In genomic region chr13:90974249-90974954, GRCh38 we compare ENCODE assay signal across 23 cellular contexts.
DNase-seq lines count a peak whose midpoint lies in the region; ATAC-seq lines count a peak whose summit lies in the region.
"Had no signal": no experiment of that assay in that cellular context is flagged by ENCODE, and none has a peak within 500 bp of the region (broad histone marks: within the 10 kb centered on the region; RNA-seq: fewer than 3 reads in every experiment).

No MANE protein-coding gene starts in this region.

- H3K36me3 Mint-ChIP-seq in activated naive CD8-positive, alpha-beta T cell treated with anti-CD3 and anti-CD28 coated beads, Interleukin-2, amount 50 U/mL, for 24 hours (ENCODE audit: low read depth) = no peaks in the 10 kb centered on the region
- H3K36me3 Mint-ChIP-seq: CD8-positive, alpha-beta T cell; IgD-negative memory B cell had no signal

- ATAC-seq in activated naive CD8-positive, alpha-beta T cell treated with anti-CD3 and anti-CD28 coated beads, Interleukin-2, amount 50 U/mL, for 24 hours = no peak
- ATAC-seq: CD8-positive, alpha-beta T cell; T-helper 17 cell had no signal

- H3K4me3 Mint-ChIP-seq in activated naive CD8-positive, alpha-beta T cell treated with anti-CD3 and anti-CD28 coated beads, Interleukin-2, amount 50 U/mL, for 24 hours = no peak overlapping the region
- H3K4me3 Mint-ChIP-seq: CD8-positive, alpha-beta T cell; HFFc6; IgD-negative memory B cell; T-helper 17 cell had no signal

- H3K27me3 Mint-ChIP-seq in activated naive CD8-positive, alpha-beta T cell treated with anti-CD3 and anti-CD28 coated beads, Interleukin-2, amount 50 U/mL, for 24 hours = no peaks in the 10 kb centered on the region
- H3K27me3 Mint-ChIP-seq: IgD-negative memory B cell, T-helper 17 cell had no signal

- H3K27ac Mint-ChIP-seq in activated naive CD8-positive, alpha-beta T cell treated with anti-CD3 and anti-CD28 coated beads, Interleukin-2, amount 50 U/mL, for 24 hours = no peak overlapping the region
- H3K27ac Mint-ChIP-seq: CD8-positive, alpha-beta T cell; HFFc6; IgD-negative memory B cell; T-helper 17 cell had no signal

- H3K4me1 ChIP-seq in HUES48 (ENCODE audit: control insufficient read depth, insufficient read depth, low read length) = peaks cover 34% of the 10 kb centered on the region
- H3K4me1 ChIP-seq: SJSA1 had no signal

- peak overlapping the region; percentile 63 for H3K27ac ChIP-seq in HUES48 (ENCODE audit: low read depth, low read length)
- H3K27ac ChIP-seq: BLaER1 treated with 17β-estradiol and CSF1 and Interleukin-3, amounts not matched to agents 10 nM and 100 nM; PC-9; RWPE1; SJSA1 had no signal

- DNase-seq in NCI-H2227 (lab: John Stamatoyannopoulos, UW; ENCODE audit: unreplicated experiment) (peak; percentile 26), SHP77 (lab: John Stamatoyannopoulos, UW) (peak; percentile 52 to 75), iPS-NIHi11 (ENCODE audit: low spot score) (peak; percentile 35), HuH-7.5 (ENCODE audit: low spot score) (no peak), DMS114 treated with DMSO at 0.1 percent for 48 hours (lab: John Stamatoyannopoulos, UW; ENCODE audit: unreplicated experiment) (no peak)
- no peak for DNase-seq in activated CD4-positive, alpha-beta T cell treated with anti-CD3 and anti-CD28 coated beads for 48 hours
- no peak for DNase-seq in activated naive CD8-positive, alpha-beta T cell treated with anti-CD3 and anti-CD28 coated beads, Interleukin-2, amount 50 U/mL, for 24 hours
- DNase-seq: CD8-positive, alpha-beta T cell; HFFc6; Kasumi-1; MG63; NCI-H1092; NCI-H1694; NCI-H2107; NCI-H446 treated with DMSO at 0.1 percent for 48 hours; NCI-H774; PC-9; T-helper 17 cell had no signal

- H3K9me3 ChIP-seq in HUES48 (ENCODE audit: control insufficient read depth, insufficient read depth, low read length) = no peaks in the 10 kb centered on the region
- H3K9me3 ChIP-seq: MG63, SJSA1 had no signal

- no peaks in the 10 kb centered on the region for H3K36me3 ChIP-seq in HUES48 (ENCODE audit: control insufficient read depth, insufficient read depth, low read length)
- H3K36me3 ChIP-seq: BLaER1 treated with 17β-estradiol and CSF1 and Interleukin-3, amounts not matched to agents 10 nM and 100 nM; MG63; SJSA1 had no signal

- no peak overlapping the region for H3K9ac ChIP-seq in HUES48 (ENCODE audit: low read depth, low read length)
- H3K9ac ChIP-seq: BLaER1 treated with 17β-estradiol and CSF1 and Interleukin-3, amounts not matched to agents 10 nM and 100 nM had no signal

- H3K27me3 ChIP-seq in HUES48 (ENCODE audit: control insufficient read depth, insufficient read depth, low read length) = no peaks in the 10 kb centered on the region
- H3K27me3 ChIP-seq: BLaER1 treated with 17β-estradiol and CSF1 and Interleukin-3, amounts not matched to agents 10 nM and 100 nM; MG63; SJSA1 had no signal

- H3K4me3 ChIP-seq in HUES48 (ENCODE audit: low read depth, low read length) = peak overlapping the region; percentile 33
- H3K4me3 ChIP-seq: BLaER1 treated with 17β-estradiol and CSF1 and Interleukin-3, amounts not matched to agents 10 nM and 100 nM; MG63; PC-9; SJSA1 had no signal

- peaks cover 4% of the 10 kb centered on the region for H3K9me3 Mint-ChIP-seq in activated naive CD8-positive, alpha-beta T cell treated with anti-CD3 and anti-CD28 coated beads, Interleukin-2, amount 50 U/mL, for 24 hours

- no peaks in the 10 kb centered on the region for H3K4me1 Mint-ChIP-seq in activated naive CD8-positive, alpha-beta T cell treated with anti-CD3 and anti-CD28 coated beads, Interleukin-2, amount 50 U/mL, for 24 hours
- H3K4me1 Mint-ChIP-seq: IgD-negative memory B cell, T-helper 17 cell had no signal

Comparison
In these comparisons a context has a peak if more than half of its experiments do, and no peak if none do; other contexts are left out.
1. DNase-seq: peak in NCI-H2227 (single experiment), SHP77 (2 of 2) and iPS-NIHi11 (single experiment); none in activated CD4-positive, alpha-beta T cell treated with anti-CD3 and anti-CD28 coated beads for 48 hours (single experiment), HuH-7.5 (single experiment), DMS114 treated with DMSO at 0.1 percent for 48 hours (single experiment) and activated naive CD8-positive, alpha-beta T cell treated with anti-CD3 and anti-CD28 coated beads, Interleukin-2, amount 50 U/mL, for 24 hours (single experiment).